Comparison of ENCODE assay signal across 17 cellular contexts in the genomic region with DNA sequence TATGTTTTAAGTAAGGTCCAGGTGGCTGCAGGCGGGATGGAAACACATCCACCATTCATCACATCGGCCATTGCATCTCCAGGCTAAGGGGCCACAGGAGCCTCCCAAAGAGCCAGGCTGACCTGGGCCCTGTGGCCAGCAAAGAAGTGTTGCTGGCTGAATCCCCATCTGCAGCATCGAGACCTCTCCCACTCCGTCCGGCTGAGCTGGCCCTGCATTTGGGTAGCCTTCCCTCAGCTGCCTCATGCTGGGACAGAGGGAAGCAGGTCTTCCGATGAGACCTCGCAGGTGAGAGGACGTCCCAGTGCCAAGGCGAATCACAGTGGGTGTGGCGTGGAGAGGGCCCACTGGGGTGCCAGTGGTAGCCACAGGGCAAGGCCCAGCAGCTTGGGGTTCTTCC. TPM values are rescaled to one million over a fixed set of nuclear protein-coding genes. Genes with fewer than 3 reads are reported as not detected.
A peak's percentile ranks its signal among the peaks of the same experiment; 100 is the strongest.
DNase-seq lines count a peak whose midpoint lies in the region; ATAC-seq and TF ChIP-seq lines count a peak whose summit lies in the region.
"Had no signal": no experiment of that assay in that cellular context is flagged by ENCODE, and none has a peak within 500 bp of the region (broad histone marks: within the 10 kb centered on the region; RNA-seq: fewer than 3 reads in every experiment).

No MANE protein-coding gene starts in this region.

- peaks cover 26 to 99% (median 96%) of the 10 kb centered on the region in 10 experiments; a peak in 19 of 20 replicates for H3K4me1 ChIP-seq in BLaER1 treated with 17β-estradiol and CSF1 and Interleukin-3, amounts not matched to agents 10 nM and 100 nM

- H3K9ac ChIP-seq in BLaER1 treated with 17β-estradiol and CSF1 and Interleukin-3, amounts not matched to agents 10 nM and 100 nM, result peak overlapping the region in 2 of 11 experiments; percentile 25 to 35; a peak in 2 of 22 replicates

- H3K4me2 ChIP-seq in BLaER1 treated with 17β-estradiol and CSF1 and Interleukin-3, amounts not matched to agents 10 nM and 100 nM, result peak overlapping the region in 8 of 11 experiments; percentile 30 to 98 (median 86); a peak in 14 of 22 replicates
- H3K4me2 ChIP-seq: GM23338 had no signal

- intact Hi-C loops in left colon (cut with DNase I, micrococcal nuclease), result no loop called here

- H3K27me3 ChIP-seq in BLaER1 treated with 17β-estradiol and CSF1 and Interleukin-3, amounts not matched to agents 10 nM and 100 nM, result no peaks in the 10 kb centered on the region
- H3K27me3 ChIP-seq in brain microvascular endothelial cell (replicated peaks) (peaks cover 38% of the 10 kb centered on the region), layer of hippocampus (ENCODE audit: control insufficient read depth, insufficient read depth, low read length) (no peaks in the 10 kb centered on the region)

- peak overlapping the region in 2 of 11 experiments; percentile 48 to 49; a peak in 2 of 22 replicates for H3K27ac ChIP-seq in BLaER1 treated with 17β-estradiol and CSF1 and Interleukin-3, amounts not matched to agents 10 nM and 100 nM
- H3K27ac ChIP-seq in brain microvascular endothelial cell (peak overlapping the region; percentile 20), layer of hippocampus (ENCODE audit: low read depth, low read length) (peak overlapping the region; percentile 96), substantia nigra (ENCODE audit: low read depth, low read length, poor library complexity, severe bottlenecking) (peak overlapping the region; percentile 100)
- H3K27ac ChIP-seq: C4-2B, HL-60 had no signal

- no peak for TF ChIP-seq CTCF in brain microvascular endothelial cell (IDR thresholded peaks at IDR 0.05; ENCODE audit: low read depth, low read length, missing control alignments)

- no peak for ATAC-seq in left colon

- H4K20me1 ChIP-seq in BLaER1 treated with 17β-estradiol and CSF1 and Interleukin-3, amounts not matched to agents 10 nM and 100 nM, result peaks cover 0 to 17% (median 0%) of the 10 kb centered on the region in 11 experiments; a peak in 7 of 22 replicates

- DNase-seq in brain microvascular endothelial cell (no peak), substantia nigra (lab: John Stamatoyannopoulos, UW) (no peak), NCI-H1092 treated with DMSO at 0.1 percent for 48 hours (lab: John Stamatoyannopoulos, UW) (no peak), left colon (no peak), KBM-7 (no peak)
- DNase-seq: CD4-positive, alpha-beta T cell; DMS79 treated with DMSO at 0.1 percent for 48 hours; GF-D8; HCEC 1CT had no signal

- no peak overlapping the region for H3K4me3 ChIP-seq in BLaER1 treated with 17β-estradiol and CSF1 and Interleukin-3, amounts not matched to agents 10 nM and 100 nM
- H3K4me3 ChIP-seq in brain microvascular endothelial cell (ENCODE audit: low read depth, low read length), result no peak overlapping the region
- H3K4me3 ChIP-seq: GM23338 had no signal

- in situ Hi-C loops in brain microvascular endothelial cell (cut with HindIII; ENCODE audit: low pct_ligation_motif_present, low sequenced_read_pairs) (no loop called here), KBM-7 (cut with MboI; ENCODE audit: low pct_unique_long_range_greater_than_20kb, low sequenced_read_pairs) (no loop called here)

- H3K36me3 ChIP-seq in BLaER1 treated with 17β-estradiol and CSF1 and Interleukin-3, amounts not matched to agents 10 nM and 100 nM, result no peaks in the 10 kb centered on the region
- H3K36me3 ChIP-seq in brain microvascular endothelial cell (replicated peaks), result no peaks in the 10 kb centered on the region

- H3K9me3 ChIP-seq in BLaER1 treated with 17β-estradiol and CSF1 and Interleukin-3, amounts not matched to agents 10 nM and 100 nM (replicated peaks in 1 of 11), result no peaks in the 10 kb centered on the region

RNA-seq across cellular contexts. Expression of a gene that starts 24.5 kb away (rescaled TPM):
- under 1 TPM in 1 of 2 donors, not detected in 1; 0.82 TPM for total RNA-seq in left colon
- total RNA-seq: A172, B cell, GM23338, HT1080 had no signal

RNA-seq across cellular contexts. Expression of a gene that starts 28.0 kb away (rescaled TPM):
- total RNA-seq in left colon, result 1 to 10 TPM; 1.1 to 1.2 TPM

RNA-seq across cellular contexts. Expression of a gene that starts 47.0 kb away (rescaled TPM):
- 1 to 10 TPM; 1.0 to 2.9 TPM for total RNA-seq in left colon
